In the genomic region with DNA sequence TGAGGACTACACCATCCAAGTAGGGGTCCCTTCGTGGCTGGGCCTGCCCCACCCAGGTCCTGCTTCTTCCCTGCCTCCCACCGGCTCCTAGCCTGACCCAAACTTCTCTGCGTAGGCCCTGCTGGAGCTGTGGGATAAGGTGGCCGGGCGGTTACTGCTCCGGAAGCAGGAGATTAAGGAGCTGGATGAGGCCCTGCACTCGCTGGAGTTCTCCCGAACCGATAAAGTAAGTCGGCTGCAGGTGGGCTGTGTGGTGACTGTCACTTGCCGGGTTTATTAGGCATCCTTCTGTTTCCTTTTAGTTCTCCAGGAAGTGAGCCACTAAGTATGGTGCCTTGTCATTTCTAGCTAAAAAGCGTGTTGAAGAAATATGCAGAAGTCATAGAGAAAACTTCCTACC, we compare ENCODE assay signal across 37 cellular contexts. TPM values are rescaled to one million over a fixed set of nuclear protein-coding genes. Genes with fewer than 3 reads are reported as not detected.
DNase-seq lines count a peak whose midpoint lies in the region; ATAC-seq, FAIRE-seq and TF ChIP-seq lines count a peak whose summit lies in the region.
"Had no signal": no experiment of that assay in that cellular context is flagged by ENCODE, and none has a peak within 500 bp of the region (broad histone marks: within the 10 kb centered on the region; RNA-seq: fewer than 3 reads in every experiment).

No MANE protein-coding gene starts in this region.

- BruUV-seq in K562 (replicated peaks; lab: Mats Ljungman, UMichigan) = no TSS peak

- H3K27me3 Mint-ChIP-seq in WTC11 (ENCODE audit: low read depth) = no peaks in the 10 kb centered on the region; the same call in 1 of the 2 replicates
- H3K27me3 Mint-ChIP-seq: B cell; CD4-positive, alpha-beta memory T cell; CD4-positive, alpha-beta T cell; CD4-positive, CD25-positive, alpha-beta regulatory T cell; CD8-positive, alpha-beta memory T cell had no signal

- H3K9me3 Mint-ChIP-seq in WTC11 = no peaks in the 10 kb centered on the region
- H3K9me3 Mint-ChIP-seq: CD4-positive, alpha-beta memory T cell; CD4-positive, alpha-beta T cell; CD4-positive, CD25-positive, alpha-beta regulatory T cell; CD8-positive, alpha-beta memory T cell; CD8-positive, alpha-beta T cell had no signal

- H3K4ac ChIP-seq in neuronal stem cell (ENCODE audit: low read length) = no peak overlapping the region

- H3K79me2 ChIP-seq in K562 (ENCODE audit: control insufficient read depth, insufficient read depth, low read length) (no peaks in the 10 kb centered on the region), osteoblast (ENCODE audit: insufficient read depth, low read length) (no peaks in the 10 kb centered on the region)

- no peak overlapping the region for H2AK5ac ChIP-seq in neuronal stem cell (ENCODE audit: low read depth, low read length)

- H3K9ac ChIP-seq in K562 (ENCODE audit: insufficient read depth in 1 of 2, low read depth in 2 of 2, low read length in 2 of 2) (peak overlapping the region in 1 of 2 experiments; percentile 26; a peak in 1 of 4 replicates), neuronal stem cell (ENCODE audit: low read depth, low read length, poor library complexity) (no peak overlapping the region)
- H3K9ac ChIP-seq: BLaER1; BLaER1 treated with 17β-estradiol and CSF1 and Interleukin-3, amounts not matched to agents 10 nM and 100 nM had no signal

- H2BK15ac ChIP-seq in neuronal stem cell (ENCODE audit: low read length) = no peak overlapping the region

- intact Hi-C loops in K562 (cut with micrococcal nuclease) (no loop called here), spleen (cut with DNase I; ENCODE audit: low total_unique reads) (no loop called here)

- no peaks in the 10 kb centered on the region for H3K9me3 ChIP-seq in K562 (replicated peaks; ENCODE audit: control insufficient read depth, insufficient read depth, low read depth, low read length)
- H3K9me3 ChIP-seq in neuronal stem cell (replicated peaks in 1 of 2; ENCODE audit: control insufficient read depth in 2 of 2, insufficient read depth in 1 of 2, low read depth in 1 of 2, low read length in 2 of 2) = no peaks in the 10 kb centered on the region
- no peaks in the 10 kb centered on the region for H3K9me3 ChIP-seq in osteoblast (ENCODE audit: low read depth, low read length)
- no peaks in the 10 kb centered on the region for H3K9me3 ChIP-seq in spleen
- H3K9me3 ChIP-seq: A549, BE2C, Caco-2 had no signal

- no peak for TF ChIP-seq RAD21 in K562 (CRISPR knock-in tag; conservative IDR thresholded peaks at IDR 0.05 in 1 of 2, IDR thresholded peaks at IDR 0.05 in 1 of 2)

- no peak overlapping the region for H3K4me3 Mint-ChIP-seq in WTC11
- H3K4me3 Mint-ChIP-seq: B cell; CD14-positive monocyte; CD4-positive, alpha-beta memory T cell; CD4-positive, alpha-beta T cell; CD4-positive, CD25-positive, alpha-beta regulatory T cell; CD8-positive, alpha-beta memory T cell; CD8-positive, alpha-beta T cell had no signal

- 68% methylated on average over 10 of the region's 12 CpGs for WGBS in K562 (ENCODE audit: insufficient coverage, low coverage, missing lambda C conversion rate)
- no CpG with 5 or more reads among the region's 12 CpGs for WGBS in neuronal stem cell (ENCODE audit: extremely low coverage in 2 of 2, insufficient read length in 2 of 2, insufficient replicate concordance in 1 of 2), 2 donors
- 87 to 98% (median 93%) methylated on average over 12 of the region's 12 CpGs for WGBS in spleen, 5 donors

- no peak for TF ChIP-seq POLR2A in K562 (conservative IDR thresholded peaks at IDR 0.05)
- no peak for TF ChIP-seq POLR2A in spleen (IDR thresholded peaks at IDR 0.05)

- H4K8ac ChIP-seq in neuronal stem cell (ENCODE audit: low read depth, low read length) = no peak overlapping the region

- POLR2A ChIA-PET in K562 (lab: Yijun Ruan, JAX) = no interaction called here
- POLR2A ChIA-PET in WTC11 (lab: Charles Lee) = no interaction called here

- H3K4me1 ChIP-seq in K562 (replicated peaks in 1 of 2; ENCODE audit: control insufficient read depth in 2 of 2, insufficient read depth in 2 of 2, low read length in 2 of 2) (no peaks in the 10 kb centered on the region; a peak in 2 of 5 replicates), neuronal stem cell (ENCODE audit: control insufficient read depth in 2 of 2, insufficient read depth in 1 of 2, low read depth in 1 of 2, low read length in 2 of 2) (peaks cover 2% of the 10 kb centered on the region in 2 donors), osteoblast (ENCODE audit: insufficient read depth, low read length) (no peaks in the 10 kb centered on the region), spleen (no peaks in the 10 kb centered on the region)
- H3K4me1 ChIP-seq: A549, BE2C, Caco-2 had no signal

- peaks cover 4% of the 10 kb centered on the region for H3K36me3 Mint-ChIP-seq in WTC11

- no peak overlapping the region for H3K4me3 ChIP-seq in K562
- no peak overlapping the region for H3K4me3 ChIP-seq in neuronal stem cell (ENCODE audit: low read length in 2 of 2)
- H3K4me3 ChIP-seq in osteoblast (ENCODE audit: insufficient read depth, low read length) = no peak overlapping the region
- no peak overlapping the region for H3K4me3 ChIP-seq in spleen
- H3K4me3 ChIP-seq: A549; BLaER1; BLaER1 treated with 17β-estradiol and CSF1 and Interleukin-3, amounts not matched to agents 10 nM and 100 nM had no signal

- H4K20me1 ChIP-seq in K562 (replicated peaks; ENCODE audit: control insufficient read depth, insufficient read depth, low read length) (no peaks in the 10 kb centered on the region), osteoblast (ENCODE audit: insufficient read depth, low read length) (no peaks in the 10 kb centered on the region)
- H4K20me1 ChIP-seq: BLaER1; BLaER1 treated with 17β-estradiol and CSF1 and Interleukin-3, amounts not matched to agents 10 nM and 100 nM had no signal

- no peak overlapping the region for H2BK5ac ChIP-seq in neuronal stem cell (ENCODE audit: low read length)

- in situ Hi-C loops in K562 (cut with MboI) = no loop called here

- H3K27ac ChIP-seq in K562 (ENCODE audit: extremely low read depth, low read depth, low read length) (no peak overlapping the region), neuronal stem cell (replicated peaks; ENCODE audit: low read length) (no peak overlapping the region), osteoblast (ENCODE audit: low read depth, low read length) (no peak overlapping the region), spleen (no peak overlapping the region)
- H3K27ac ChIP-seq: 22Rv1; A549; BLaER1; BLaER1 treated with 17β-estradiol and CSF1 and Interleukin-3, amounts not matched to agents 10 nM and 100 nM; C4-2B had no signal

- CTCF ChIA-PET in K562 (lab: Yijun Ruan, JAX; ENCODE audit: low intra/inter-chr PET ratio) = no interaction called here
- CTCF ChIA-PET in WTC11 (lab: Charles Lee) = no interaction called here

- FAIRE-seq in K562 (lab: Jason Lieb, UNC) = no peak
- FAIRE-seq: A204.1, A549, D721Med had no signal

- H3K27ac Mint-ChIP-seq in WTC11 = no peak overlapping the region
- H3K27ac Mint-ChIP-seq: B cell; CD4-positive, alpha-beta memory T cell; CD4-positive, alpha-beta T cell; CD4-positive, CD25-positive, alpha-beta regulatory T cell; CD8-positive, alpha-beta T cell had no signal

- no peaks in the 10 kb centered on the region for H3K27me3 ChIP-seq in K562 (ENCODE audit: control insufficient read depth in 2 of 2, insufficient read depth in 2 of 2, low read length in 2 of 2)
- no peaks in the 10 kb centered on the region for H3K27me3 ChIP-seq in neuronal stem cell (ENCODE audit: control insufficient read depth in 3 of 3, insufficient read depth in 3 of 3, low read depth in 1 of 3, low read length in 3 of 3)
- no peaks in the 10 kb centered on the region for H3K27me3 ChIP-seq in osteoblast (ENCODE audit: insufficient read depth, low read length)
- no peaks in the 10 kb centered on the region for H3K27me3 ChIP-seq in spleen (replicated peaks in 1 of 7)
- H3K27me3 ChIP-seq: BE2C; BLaER1; BLaER1 treated with 17β-estradiol and CSF1 and Interleukin-3, amounts not matched to agents 10 nM and 100 nM had no signal

- no peak for TF ChIP-seq EP300 in K562 (IDR thresholded peaks at IDR 0.05; ENCODE audit: low read length)

- no peak overlapping the region for H2BK12ac ChIP-seq in neuronal stem cell (ENCODE audit: low read length)

- no peak; the same call in 2 of the 3 replicates for ATAC-seq in K562
- ATAC-seq in GM19397 (IDR thresholded peaks at IDR 0.05; ENCODE audit: unreplicated experiment) = no peak
- ATAC-seq in HG03159 (IDR thresholded peaks at IDR 0.05; ENCODE audit: unreplicated experiment) = no peak
- ATAC-seq in WTC11 = no peak
- ATAC-seq: A549; CD8-positive, alpha-beta T cell had no signal

- no peak overlapping the region for H3K14ac ChIP-seq in neuronal stem cell (ENCODE audit: low read length)

- peak overlapping the region; percentile 46 for H3K23ac ChIP-seq in neuronal stem cell (ENCODE audit: low read depth, low read length, poor library complexity)

- peaks cover 5% of the 10 kb centered on the region; the same call in 1 of the 3 replicates for H3K36me3 ChIP-seq in K562 (ENCODE audit: control insufficient read depth, insufficient read depth, low read length)
- peaks cover 19 to 48% of the 10 kb centered on the region in 2 donors for H3K36me3 ChIP-seq in neuronal stem cell (replicated peaks in 1 of 2; ENCODE audit: control insufficient read depth in 2 of 2, insufficient read depth in 2 of 2, low read length in 2 of 2)
- peaks cover 2% of the 10 kb centered on the region for H3K36me3 ChIP-seq in osteoblast (ENCODE audit: insufficient read depth, low read length)
- peaks cover 0 to 96% (median 39%) of the 10 kb centered on the region in 6 donors for H3K36me3 ChIP-seq in spleen
- H3K36me3 ChIP-seq: BE2C; BLaER1; BLaER1 treated with 17β-estradiol and CSF1 and Interleukin-3, amounts not matched to agents 10 nM and 100 nM had no signal

- no peaks in the 10 kb centered on the region; the same call in 1 of the 2 replicates for H3K4me1 Mint-ChIP-seq in WTC11
- H3K4me1 Mint-ChIP-seq: B cell had no signal

- TF ChIP-seq CTCF in K562 (IDR thresholded peaks at IDR 0.05 in 2 of 3, conservative IDR thresholded peaks at IDR 0.05 in 1 of 3; ENCODE audit: insufficient read depth in 2 of 3, low read depth in 1 of 3, low read length in 3 of 3) (no peak), osteoblast (IDR thresholded peaks at IDR 0.05; ENCODE audit: extremely low read depth, low read depth, low read length) (no peak), spleen (IDR thresholded peaks at IDR 0.05 in 8 of 11, conservative IDR thresholded peaks at IDR 0.05 in 3 of 11) (no peak), WTC11 (IDR thresholded peaks at IDR 0.05) (no peak)

- no peak overlapping the region for H3K18ac ChIP-seq in neuronal stem cell (ENCODE audit: low read length)

- H2BK120ac ChIP-seq in neuronal stem cell (ENCODE audit: low read depth, low read length) = no peak overlapping the region

- H3K9me1 ChIP-seq in K562 (ENCODE audit: control insufficient read depth, insufficient read depth, low read length) = no peaks in the 10 kb centered on the region

- H4K91ac ChIP-seq in neuronal stem cell (ENCODE audit: low read depth, low read length, poor library complexity) = no peak overlapping the region

- H3K79me1 ChIP-seq in neuronal stem cell (ENCODE audit: low read depth, low read length) = no peaks in the 10 kb centered on the region

- H2AFZ ChIP-seq in K562 (ENCODE audit: low read depth, low read length) (no peak overlapping the region), neuronal stem cell (ENCODE audit: low read length) (no peak overlapping the region), osteoblast (ENCODE audit: low read length) (no peak overlapping the region)

- no peak overlapping the region for H3K4me2 ChIP-seq in K562 (ENCODE audit: insufficient read depth, low read length)
- H3K4me2 ChIP-seq in neuronal stem cell (ENCODE audit: insufficient read depth, low read length, poor library complexity, severe bottlenecking) = no peak overlapping the region
- H3K4me2 ChIP-seq in osteoblast (ENCODE audit: insufficient read depth, low read length) = no peak overlapping the region
- H3K4me2 ChIP-seq: A549; BLaER1; BLaER1 treated with 17β-estradiol and CSF1 and Interleukin-3, amounts not matched to agents 10 nM and 100 nM had no signal

- no peak for DNase-seq in K562 (ENCODE audit: extremely low read depth in 1 of 4, low spot score in 3 of 4)
- no peak for DNase-seq in neuronal stem cell (ENCODE audit: low spot score)
- DNase-seq in osteoblast (ENCODE audit: insufficient read length, low spot score, missing footprints) = peak; percentile 51
- DNase-seq in spleen = peak; percentile 50
- DNase-seq in NCI-H1436 treated with DMSO at 0.1 percent for 48 hours (lab: John Stamatoyannopoulos, UW) = no peak
- no peak for DNase-seq in WTC11 (ENCODE audit: low spot score)
- DNase-seq: 8988T; ACHN; AML-193; BE2C; C1 segment of cervical spinal cord; Caco-2; Calu3; CD4-positive, alpha-beta memory T cell; CD4-positive, alpha-beta T cell; CD4-positive, CD25-positive, alpha-beta regulatory T cell; CD8-positive, alpha-beta memory T cell; CD8-positive, alpha-beta T cell; COR-L47; DMS 273 treated with DMSO at 0.1 percent for 48 hours; DMS153; DMS53; DMS79; DMS79 treated with DMSO at 0.1 percent for 48 hours; DND-41; EL had no signal

RNA-seq across cellular contexts. Expression of gene CCDC180, which starts 7.0 kb away (rescaled TPM):
- total RNA-seq in K562 (2011; cell fraction: chromatin; rRNA removed; ENCODE audit: low replicate concordance) = 15.0 and 22.8 TPM in 2 replicates
- total RNA-seq in K562 (2011; cell fraction: nucleolus; rRNA removed) = 5.7 and 7.5 TPM in 2 replicates
- 11.6 and 12.4 TPM in 2 replicates for total RNA-seq in K562 (2011; cell fraction: nucleoplasm; rRNA removed)
- total RNA-seq in K562 (2014; rRNA removed) = 2.5 and 2.7 TPM in 2 replicates
- total RNA-seq in K562 (2014; rRNA removed; fragmentation: Illumina TruSeq; extraction: Trizol) = 4.2 and 5.4 TPM in 2 replicates
- total RNA-seq in K562 (2015; rRNA removed; fragmentation: Illumina TruSeq; extraction: Trizol) = 3.7 and 5.1 TPM in 2 replicates
- 2.3 TPM in 2 replicates for total RNA-seq in K562 (2021)
- 2.0 and 2.8 TPM in 2 replicates for polyA plus RNA-seq in K562 (2011; rRNA removed)
- polyA plus RNA-seq in K562 (2011; cell fraction: cytosol; rRNA removed) = 0.40 and 0.75 TPM in 2 replicates
- 6.6 and 10.3 TPM in 2 replicates for polyA plus RNA-seq in K562 (2011; cell fraction: nucleus; rRNA removed)
- polyA plus RNA-seq in K562 (2012) = 2.6 and 2.7 TPM in 2 replicates
- polyA plus RNA-seq in K562 (2014; fragmentation: Illumina TruSeq; extraction: Trizol) = 2.0 and 3.2 TPM in 2 replicates
- polyA plus RNA-seq in K562 (2014; fragmentation: Nextera tagmentation; extraction: Ambion mirVana) = under 1 TPM; 0.56 to 0.70 TPM
- polyA plus RNA-seq in K562 (2014; rRNA removed) = 2.7 and 3.9 TPM in 2 replicates
- polyA minus RNA-seq in K562 (2011; rRNA and poly(A)+ RNA removed) = 3.2 and 6.5 TPM in 2 replicates
- polyA minus RNA-seq in K562 (2011; cell fraction: cytosol; rRNA and poly(A)+ RNA removed) = 2.3 and 2.6 TPM in 2 replicates
- 7.0 and 17.3 TPM in 2 replicates for polyA minus RNA-seq in K562 (2011; cell fraction: nucleus; rRNA and poly(A)+ RNA removed)
- 2.5 TPM for polyA plus RNA-seq in neuronal stem cell (2013, experiment 1 of 2)
- polyA plus RNA-seq in neuronal stem cell (2013, experiment 2 of 2) = 2.8 TPM
- total RNA-seq in osteoblast = 4.7 and 6.2 TPM in 2 replicates
- 10 to 100 TPM in 2 of 7 donors, 1 to 10 TPM in 5; 4.6 to 14.7 (median 9.5) TPM for total RNA-seq in spleen
- 1 to 10 TPM; 3.3 to 4.2 (median 4.2) TPM for polyA plus RNA-seq in spleen
- 5.9 to 7.4 TPM (median 6.5 TPM) in 3 replicates for total RNA-seq in WTC11 (2021)

Comparison
In these comparisons a context has a peak if more than half of its experiments do, and no peak if none do; other contexts are left out.
1. DNase-seq: peak in osteoblast (single experiment) and spleen (single experiment); none in K562 (0 of 4), neuronal stem cell (single experiment), NCI-H1436 treated with DMSO at 0.1 percent for 48 hours (single experiment) and WTC11 (single experiment).